18 cellular contexts compared by ENCODE assay signal in the genomic region with DNA sequence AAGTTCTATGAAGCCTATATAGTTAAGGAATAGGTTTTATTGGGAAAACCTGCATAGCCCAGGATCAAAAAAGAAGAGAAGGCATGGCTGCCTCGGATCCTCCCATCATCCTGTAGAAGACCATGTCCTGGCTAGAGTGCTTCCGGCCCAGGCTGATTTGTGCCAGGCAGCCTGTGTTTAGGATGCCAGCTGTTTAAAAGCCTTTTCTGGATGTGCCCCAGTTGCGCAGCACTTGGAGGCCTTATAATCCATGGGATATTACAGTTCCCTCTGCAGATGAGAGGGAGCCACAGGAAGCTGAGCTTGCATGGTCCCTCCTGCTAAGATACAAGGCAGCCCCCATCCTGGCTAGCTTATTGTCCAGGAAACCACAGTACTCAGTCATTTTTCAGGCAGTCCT.
"Had no signal": no experiment of that assay in that cellular context is flagged by ENCODE, and none has a peak within 500 bp of the region (broad histone marks: within the 10 kb centered on the region; RNA-seq: fewer than 3 reads in every experiment).

No MANE protein-coding gene starts in this region.

- H3K27me3 ChIP-seq: MG63 had no signal

- DNase-seq: KBM-7, MG63, NCI-H1092, NCI-H1436, NCI-H187, NCI-H2029 treated with DMSO at 0.1 percent for 48 hours, NCI-H2171 treated with DMSO at 0.1 percent for 48 hours, NCI-H510A, NCI-H524 treated with DMSO at 0.1 percent for 48 hours, NCI-H69, NCI-H774, PC-3, SHP77 treated with DMSO at 0.1 percent for 48 hours had no signal

- H3K9me3 ChIP-seq: MG63, SJCRH30 had no signal

- ATAC-seq: Panc1, PC-3, Right ventricle myocardium inferior, SK-N-SH treated with all-trans-retinoic acid at 6 μM for 48 hours had no signal

- H3K27ac ChIP-seq: RWPE1, SJCRH30 had no signal

- H3K36me3 ChIP-seq: MG63, SJCRH30 had no signal

- H3K4me1 ChIP-seq: SJCRH30 had no signal

- H3K4me3 ChIP-seq: MG63, SJCRH30 had no signal
